ENCODE assay signal across 8 cellular contexts in genomic region chr3:56980798-56981390, GRCh38.
DNase-seq lines count a peak whose midpoint lies in the region; ATAC-seq and TF ChIP-seq lines count a peak whose summit lies in the region.

No MANE protein-coding gene starts in this region.

- H3K4me1 ChIP-seq in body of pancreas, result no peaks in the 10 kb centered on the region
- H3K4me1 ChIP-seq in CD8-positive, alpha-beta memory T cell (ENCODE audit: insufficient read depth, low read length), result no peaks in the 10 kb centered on the region

- ATAC-seq in body of pancreas (peak; percentile 56), HG03175 (IDR thresholded peaks at IDR 0.05; ENCODE audit: unreplicated experiment) (no peak), HG02642 (IDR thresholded peaks at IDR 0.05; ENCODE audit: poor library complexity, unreplicated experiment) (no peak), HG02885 (IDR thresholded peaks at IDR 0.05; ENCODE audit: poor library complexity, unreplicated experiment) (no peak)
- peak; percentile 94 to 97 for ATAC-seq in natural killer cell treated with Interleukin-12 subunit alpha and Interleukin-12 subunit beta and Interleukin-15 and Interleukin-18, amount 100 ng/mL, for 72 hours

- no peaks in the 10 kb centered on the region for H3K27me3 ChIP-seq in body of pancreas
- no peaks in the 10 kb centered on the region for H3K27me3 ChIP-seq in CD8-positive, alpha-beta memory T cell (ENCODE audit: insufficient read depth, low read length, poor library complexity, severe bottlenecking)

- no peak for TF ChIP-seq POLR2A in body of pancreas (IDR thresholded peaks at IDR 0.05)

- H3K27ac Mint-ChIP-seq in natural killer cell treated with Interleukin-12 subunit alpha and Interleukin-12 subunit beta and Interleukin-15 and Interleukin-18, amount 100 ng/mL, for 72 hours, result peak overlapping the region; percentile 60 to 73
- H3K27ac Mint-ChIP-seq in CD8-positive, alpha-beta memory T cell, result peak overlapping the region in 1 of 8 donors; percentile 47

- H3K36me3 ChIP-seq in body of pancreas (replicated peaks in 1 of 2; ENCODE audit: insufficient read depth in 1 of 2, low read depth in 2 of 2), result no peaks in the 10 kb centered on the region
- no peaks in the 10 kb centered on the region for H3K36me3 ChIP-seq in CD8-positive, alpha-beta memory T cell (ENCODE audit: insufficient read depth, low read length)

- no peaks in the 10 kb centered on the region for H3K27me3 Mint-ChIP-seq in natural killer cell treated with Interleukin-12 subunit alpha and Interleukin-12 subunit beta and Interleukin-15 and Interleukin-18, amount 100 ng/mL, for 72 hours
- no peaks in the 10 kb centered on the region for H3K27me3 Mint-ChIP-seq in CD8-positive, alpha-beta memory T cell

- H3K9me3 ChIP-seq in body of pancreas, result no peaks in the 10 kb centered on the region
- H3K9me3 ChIP-seq in CD8-positive, alpha-beta memory T cell (ENCODE audit: low read length), result no peaks in the 10 kb centered on the region

- POLR2A ChIA-PET in CD8-positive, alpha-beta memory T cell (lab: Charles Lee), result no interaction called here

- WGBS in body of pancreas, 2 donors, result 75 to 82% methylated on average over 5 of the region's 5 CpGs

- H3K4me3 ChIP-seq in body of pancreas, result no peak overlapping the region
- no peak overlapping the region for H3K4me3 ChIP-seq in CD8-positive, alpha-beta memory T cell (ENCODE audit: low read length)

- no peaks in the 10 kb centered on the region for H3K36me3 Mint-ChIP-seq in natural killer cell treated with Interleukin-12 subunit alpha and Interleukin-12 subunit beta and Interleukin-15 and Interleukin-18, amount 100 ng/mL, for 72 hours
- H3K36me3 Mint-ChIP-seq in CD8-positive, alpha-beta memory T cell, result no peaks in the 10 kb centered on the region

- peak; percentile 92 for DNase-seq in Daoy (ENCODE audit: low read depth)
- DNase-seq in RPMI7951 (ENCODE audit: low read depth), result peak; percentile 99
- DNase-seq in body of pancreas, result peak in 1 of 4 donors; percentile 62
- peak; percentile 76 for DNase-seq in natural killer cell treated with Interleukin-12 subunit alpha and Interleukin-12 subunit beta and Interleukin-15 and Interleukin-18, amount 100 ng/mL, for 72 hours (ENCODE audit: low spot score)
- DNase-seq in CD8-positive, alpha-beta memory T cell, result no peak

- CTCF ChIA-PET in CD8-positive, alpha-beta memory T cell (lab: Charles Lee), result interaction anchor here (0.9 to 3.0 kb wide), 3 partner anchors 8 to 182 kb away, joined by 3 to 14 read pairs (median 5); no protein-coding TSS in a partner anchor

- intact Hi-C loops in body of pancreas (cut with DNase I), result loop anchor here (10.0 kb wide), 1 partner anchor 176 kb away; the partner anchor contains the start of gene ARHGEF3

- H3K4me3 Mint-ChIP-seq in natural killer cell treated with Interleukin-12 subunit alpha and Interleukin-12 subunit beta and Interleukin-15 and Interleukin-18, amount 100 ng/mL, for 72 hours, result peak overlapping the region; percentile 38
- no peak overlapping the region for H3K4me3 Mint-ChIP-seq in CD8-positive, alpha-beta memory T cell

- H3K9me3 Mint-ChIP-seq in natural killer cell treated with Interleukin-12 subunit alpha and Interleukin-12 subunit beta and Interleukin-15 and Interleukin-18, amount 100 ng/mL, for 72 hours, result no peaks in the 10 kb centered on the region
- no peaks in the 10 kb centered on the region for H3K9me3 Mint-ChIP-seq in CD8-positive, alpha-beta memory T cell

- no peak overlapping the region for H3K27ac ChIP-seq in body of pancreas
- H3K27ac ChIP-seq in CD8-positive, alpha-beta memory T cell (ENCODE audit: low read depth, low read length), result no peak overlapping the region

- H3K4me1 Mint-ChIP-seq in natural killer cell treated with Interleukin-12 subunit alpha and Interleukin-12 subunit beta and Interleukin-15 and Interleukin-18, amount 100 ng/mL, for 72 hours (ENCODE audit: low read depth in 2 of 2), result peaks cover 12 to 14% of the 10 kb centered on the region in 2 donors
- peaks cover 4 to 12% (median 5%) of the 10 kb centered on the region in 3 donors for H3K4me1 Mint-ChIP-seq in CD8-positive, alpha-beta memory T cell

- no peak for TF ChIP-seq CTCF in body of pancreas (IDR thresholded peaks at IDR 0.05)

Comparison
In these comparisons a context has a peak if more than half of its experiments do, and no peak if none do; other contexts are left out.
1. DNase-seq: peak in Daoy (single experiment), RPMI7951 (single experiment) and natural killer cell treated with Interleukin-12 subunit alpha and Interleukin-12 subunit beta and Interleukin-15 and Interleukin-18, amount 100 ng/mL, for 72 hours (single experiment); none in CD8-positive, alpha-beta memory T cell (0 of 5).
2. ATAC-seq: peak in body of pancreas (single experiment) and natural killer cell treated with Interleukin-12 subunit alpha and Interleukin-12 subunit beta and Interleukin-15 and Interleukin-18, amount 100 ng/mL, for 72 hours (2 of 2); none in HG03175 (single experiment), HG02642 (single experiment) and HG02885 (single experiment).